ENCODE assay signal across 16 cellular contexts in genomic region chr14:92437729-92438280, GRCh38.
"Had no signal": no experiment of that assay in that cellular context is flagged by ENCODE, and none has a peak within 500 bp of the region (broad histone marks: within the 10 kb centered on the region; RNA-seq: fewer than 3 reads in every experiment).

No MANE protein-coding gene starts in this region.

- H3K9me3 ChIP-seq: lower lobe of right lung, thyroid gland, uterus had no signal

- H3K4me1 ChIP-seq: thyroid gland, uterus had no signal

- H3K4me3 Mint-ChIP-seq: activated naive CD4-positive, alpha-beta T cell treated with anti-CD3 and anti-CD28 coated beads for 36 hours; activated naive CD8-positive, alpha-beta T cell treated with anti-CD3 and anti-CD28 coated beads, Interleukin-2, amount 50 U/mL, for 24 hours; effector memory CD8-positive, alpha-beta T cell; mesothelial cell of epicardium; neural crest cell; stimulated activated effector memory CD8-positive, alpha-beta T cell treated with anti-CD3 and anti-CD28 coated beads, Interleukin-12 subunit alpha, Interleukin-12 subunit beta, amount 100 ng/mL, for 72 hours had no signal

- DNase-seq: activated CD4-positive, alpha-beta T cell treated with anti-CD3 and anti-CD28 coated beads, Interleukin-2, amount 50 U/mL, for 48 hours; activated CD4-positive, CD25-positive, alpha-beta regulatory T cell treated with anti-CD3 and anti-CD28 coated beads, Interleukin-2, amount 50 U/mL, for 72 hours; activated naive CD4-positive, alpha-beta T cell treated with anti-CD3 and anti-CD28 coated beads for 36 hours; activated naive CD8-positive, alpha-beta T cell treated with anti-CD3 and anti-CD28 coated beads, Interleukin-2, amount 50 U/mL, for 24 hours; dermis blood vessel endothelial cell; effector memory CD8-positive, alpha-beta T cell; foreskin melanocyte; lower lobe of right lung; stimulated activated CD4-positive, alpha-beta T cell treated with anti-CD3 and anti-CD28 coated beads, Interleukin-12 subunit alpha, Interleukin-12 subunit beta, amount 100 ng/mL, for 4 hours; T-helper 9 cell; thyroid gland; uterus had no signal

- H3K27me3 ChIP-seq: thyroid gland, uterus had no signal

- H3K4me1 Mint-ChIP-seq: mesothelial cell of epicardium, neural crest cell had no signal

- H3K36me3 Mint-ChIP-seq: mesothelial cell of epicardium; stimulated activated effector memory CD8-positive, alpha-beta T cell treated with anti-CD3 and anti-CD28 coated beads, Interleukin-12 subunit alpha, Interleukin-12 subunit beta, amount 100 ng/mL, for 72 hours had no signal

- H3K9me3 Mint-ChIP-seq: activated T-helper 2 cell treated with anti-CD3 and anti-CD28 coated beads, Interferon-gamma antibody, Interleukin-2, Interleukin-4, amounts not matched to agents 10 μg/mL and 5 μg/mL and 100 μg/mL, durations not matched to agents 14 hours and 24 hours and 36 hours had no signal

- H3K4me3 ChIP-seq: lower lobe of right lung, thyroid gland, uterus had no signal

- ATAC-seq: activated naive CD8-positive, alpha-beta T cell treated with anti-CD3 and anti-CD28 coated beads, Interleukin-2, amount 50 U/mL, for 24 hours; effector memory CD8-positive, alpha-beta T cell; lower lobe of right lung; stimulated activated effector memory CD8-positive, alpha-beta T cell treated with anti-CD3 and anti-CD28 coated beads, Interleukin-12 subunit alpha, Interleukin-12 subunit beta, amount 100 ng/mL, for 72 hours had no signal

- H3K27ac ChIP-seq: lower lobe of right lung, thyroid gland, uterus had no signal

- H3K36me3 ChIP-seq: lower lobe of right lung, thyroid gland, uterus had no signal

- H3K27me3 Mint-ChIP-seq: activated naive CD8-positive, alpha-beta T cell treated with anti-CD3 and anti-CD28 coated beads, Interleukin-2, amount 50 U/mL, for 24 hours had no signal

- H3K27ac Mint-ChIP-seq: activated naive CD4-positive, alpha-beta T cell treated with anti-CD3 and anti-CD28 coated beads for 36 hours; activated naive CD8-positive, alpha-beta T cell treated with anti-CD3 and anti-CD28 coated beads, Interleukin-2, amount 50 U/mL, for 24 hours; activated T-helper 2 cell treated with anti-CD3 and anti-CD28 coated beads, Interferon-gamma antibody, Interleukin-2, Interleukin-4, amounts not matched to agents 10 μg/mL and 5 μg/mL and 100 μg/mL, durations not matched to agents 14 hours and 24 hours and 36 hours; mesothelial cell of epicardium; stimulated activated effector memory CD8-positive, alpha-beta T cell treated with anti-CD3 and anti-CD28 coated beads, Interleukin-12 subunit alpha, Interleukin-12 subunit beta, amount 100 ng/mL, for 72 hours had no signal
